ENCODE assay signal across 29 cellular contexts in genomic region chr10:116729243-116729642, GRCh38. TPM values are rescaled to one million over a fixed set of nuclear protein-coding genes. Genes with fewer than 3 reads are reported as not detected.
"Had no signal": no experiment of that assay in that cellular context is flagged by ENCODE, and none has a peak within 500 bp of the region (broad histone marks: within the 10 kb centered on the region; RNA-seq: fewer than 3 reads in every experiment).

No MANE protein-coding gene starts in this region.

- H3K36me3 ChIP-seq: ovary, spleen, suprapubic skin, tibial artery, transverse colon, upper lobe of right lung, uterus had no signal

- H2AFZ ChIP-seq: parathyroid adenoma had no signal

- H3K27me3 ChIP-seq: ovary, suprapubic skin, testis, tibial artery, transverse colon, upper lobe of right lung, uterus had no signal

- H3K27ac ChIP-seq: ovary, parathyroid adenoma, psoas muscle, skin epidermis, spleen, suprapubic skin, testis, tibial artery, transverse colon, upper lobe of right lung, uterus had no signal

- H3K9me3 ChIP-seq: ovary, psoas muscle, spleen, suprapubic skin, testis, tibial artery, transverse colon, upper lobe of right lung, uterus had no signal

- H3K4me2 ChIP-seq: smooth muscle cell had no signal

- DNase-seq: nephron progenitor cell; occipital lobe; ovary; posterior cingulate gyrus; psoas muscle; right cardiac atrium; spleen; stimulated activated CD4-positive, alpha-beta T cell treated with anti-CD3 and anti-CD28 coated beads, Interleukin-12 subunit alpha, Interleukin-12 subunit beta, amount 100 ng/mL, for 4 hours; stimulated activated CD4-positive, alpha-beta T cell treated with anti-CD3 and anti-CD28 coated beads, Interleukin-1b, Interleukin-23, amount 100 ng/mL, for 48 hours; stimulated activated CD4-positive, alpha-beta T cell treated with anti-CD3 and anti-CD28 coated beads, Interleukin-4, amount 100 ng/mL, for 1 hour; stimulated activated CD4-positive, alpha-beta T cell treated with anti-CD3 and anti-CD28 coated beads, Interleukin-4, amount 100 ng/mL, for 4 hours; stimulated activated CD8-positive, alpha-beta memory T cell treated with anti-CD3 and anti-CD28 coated beads, Interleukin-4, amount 100 ng/mL, for 48 hours; stimulated activated naive CD4-positive, alpha-beta T cell; stimulated activated naive CD8-positive, alpha-beta T cell treated with anti-CD3 and anti-CD28 coated beads, Interleukin-15, amount 100 ng/mL, for 72 hours; stimulated activated naive CD8-positive, alpha-beta T cell treated with anti-CD3 and anti-CD28 coated beads, Interleukin-15, Interleukin-2, amounts not matched to agents 100 U/mL and 50 U/mL, for 24 hours; substantia nigra; testis; tibial artery; transverse colon; upper lobe of right lung; uterus had no signal

- H3K4me1 ChIP-seq: parathyroid adenoma, psoas muscle, spleen, suprapubic skin, testis, transverse colon, upper lobe of right lung, uterus had no signal

- ATAC-seq: naive thymus-derived CD8-positive, alpha-beta T cell; natural killer cell treated with Interleukin-12 subunit alpha and Interleukin-12 subunit beta and Interleukin-15 and Interleukin-18, amount 100 ng/mL, for 72 hours; psoas muscle; right cardiac atrium; sciatic nerve; stimulated activated memory B cell treated with anti-CD40 and anti-IgM and Interleukin-4, amounts not matched to agents 10 μg/mL and 1 μg/mL and 100 μg/mL, for 72 hours; stimulated activated naive CD8-positive, alpha-beta T cell treated with anti-CD3 and anti-CD28 coated beads, Interleukin-15, amount 100 ng/mL, for 72 hours; stimulated activated naive CD8-positive, alpha-beta T cell treated with anti-CD3 and anti-CD28 coated beads, Interleukin-15, Interleukin-2, amounts not matched to agents 100 U/mL and 50 U/mL, for 24 hours; upper lobe of right lung had no signal

- H3K4me3 ChIP-seq: ovary, psoas muscle, skin epidermis, smooth muscle cell, spleen, suprapubic skin, testis, tibial artery, transverse colon, upper lobe of right lung, uterus had no signal

- H3K9ac ChIP-seq: parathyroid adenoma had no signal

RNA-seq across cellular contexts. Expression of gene HSPA12A, which starts 13.1 kb away (rescaled TPM):
- total RNA-seq: naive thymus-derived CD8-positive, alpha-beta T cell had no signal
- polyA plus RNA-seq: naive thymus-derived CD8-positive, alpha-beta T cell had no signal
